In the genomic region with DNA sequence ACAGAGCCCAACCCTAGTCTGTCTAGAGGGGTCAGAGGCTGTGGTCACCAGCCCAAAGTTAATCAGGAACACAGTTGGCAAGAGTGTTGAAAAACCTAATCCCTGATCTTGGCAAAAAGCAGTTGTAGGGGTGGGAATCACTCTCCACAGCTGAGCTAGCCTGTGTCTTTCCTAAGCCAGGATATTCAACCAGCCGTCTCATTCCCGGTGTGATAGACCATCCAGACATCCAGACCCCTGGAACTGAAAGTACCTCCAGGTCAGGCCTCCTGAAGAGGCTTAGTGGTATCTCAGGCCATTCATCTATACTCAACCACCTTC, we compare ENCODE assay signal across 16 cellular contexts. TPM values are rescaled to one million over a fixed set of nuclear protein-coding genes. Genes with fewer than 3 reads are reported as not detected.
A peak's percentile ranks its signal among the peaks of the same experiment; 100 is the strongest.
DNase-seq lines count a peak whose midpoint lies in the region; TF ChIP-seq lines count a peak whose summit lies in the region.
"Had no signal": no experiment of that assay in that cellular context is flagged by ENCODE, and none has a peak within 500 bp of the region (broad histone marks: within the 10 kb centered on the region; RNA-seq: fewer than 3 reads in every experiment).

No MANE protein-coding gene starts in this region.

- WGBS in H9 (ENCODE audit: extremely low coverage, insufficient read length, low lambda C conversion rate) = no CpG with 5 or more reads among the region's 2 CpGs

- H3K23ac ChIP-seq in H9 (ENCODE audit: insufficient read length, low read depth, low read length) = no peak overlapping the region

- H3K27ac Mint-ChIP-seq in H9 = no peak overlapping the region
- peak overlapping the region in 1 of 5 experiments; percentile 62 for H3K27ac Mint-ChIP-seq in brain

- peak; percentile 4 for DNase-seq in GM13976 (ENCODE audit: low spot score)
- no peak for DNase-seq in H9
- peak; percentile 54 for DNase-seq in retina
- no peak for DNase-seq in mucosa of gallbladder (ENCODE audit: low spot score)
- no peak for DNase-seq in hippocampal formation (lab: John Stamatoyannopoulos, UW)
- no peak for DNase-seq in NK-92 (lab: John Stamatoyannopoulos, UW; ENCODE audit: unreplicated experiment)
- DNase-seq: DMS153, DMS79 treated with DMSO at 0.1 percent for 48 hours, HCEC 1CT had no signal

- peaks cover 22% of the 10 kb centered on the region for H3K23me2 ChIP-seq in H9 (ENCODE audit: insufficient read length, low read depth, low read length, poor library complexity, severe bottlenecking)

- H2BK15ac ChIP-seq in H9 (ENCODE audit: low read depth, low read length) = no peak overlapping the region

- H3K9me3 ChIP-seq in H9 (ENCODE audit: control insufficient read depth, low read depth, low read length) = no peaks in the 10 kb centered on the region
- H3K9me3 ChIP-seq: BE2C had no signal

- no peaks in the 10 kb centered on the region for H4K20me1 ChIP-seq in H9 (ENCODE audit: control insufficient read depth, insufficient read depth, insufficient read length)

- no peaks in the 10 kb centered on the region for H3K79me1 ChIP-seq in H9 (ENCODE audit: insufficient read depth, low read depth, low read length, poor library complexity, severe bottlenecking)

- no peak overlapping the region for H4K91ac ChIP-seq in H9 (ENCODE audit: insufficient read length, low read depth, low read length)

- no peak overlapping the region for H2AK5ac ChIP-seq in H9 (ENCODE audit: insufficient read length, low read length)

- no peak overlapping the region for H2BK5ac ChIP-seq in H9 (ENCODE audit: insufficient read length, low read length)

- H3K18ac ChIP-seq in H9 (ENCODE audit: insufficient read length, low read depth, low read length) = no peak overlapping the region

- no peaks in the 10 kb centered on the region for H3K4me1 ChIP-seq in H9 (ENCODE audit: insufficient read depth, low read length)

- no peak overlapping the region for H4K5ac ChIP-seq in H9 (ENCODE audit: insufficient read length, low read depth, low read length)

- H3K27me3 Mint-ChIP-seq in H9 (ENCODE audit: low read depth) (peaks cover 95% of the 10 kb centered on the region), brain (peaks cover 86% of the 10 kb centered on the region)

- no peak overlapping the region for H2BK20ac ChIP-seq in H9 (ENCODE audit: low read depth, low read length, poor library complexity, severe bottlenecking)

- peak overlapping the region; percentile 58 for H3K4me2 ChIP-seq in H9 (ENCODE audit: insufficient read depth, insufficient read length, low read length)

- H4K8ac ChIP-seq in H9 (replicated peaks; ENCODE audit: insufficient read length, low read depth, low read length) = no peak overlapping the region

- H3K14ac ChIP-seq in H9 (ENCODE audit: insufficient read depth, low read length) = no peak overlapping the region

- no peak for TF ChIP-seq CTCF in GM13976 (IDR thresholded peaks at IDR 0.05; ENCODE audit: borderline replicate concordance, control extremely low read depth, extremely low read depth, insufficient read depth, missing control alignments)
- TF ChIP-seq CTCF in H9 (conservative IDR thresholded peaks at IDR 0.05) = no peak
- no peak for TF ChIP-seq CTCF in brain (conservative IDR thresholded peaks at IDR 0.05)

- no peak overlapping the region for H3K9ac ChIP-seq in H9 (ENCODE audit: extremely low read depth, insufficient read length, low read length)

- H3T11ph ChIP-seq in H9 (ENCODE audit: low read length) = no peak overlapping the region

- H3K56ac ChIP-seq in H9 (ENCODE audit: insufficient read length, low read depth, low read length) = no peak overlapping the region

- H3K9me3 Mint-ChIP-seq in H9 (peaks cover 0 to 2% of the 10 kb centered on the region in 2 experiments; a peak in 2 of 5 replicates), brain (peaks cover 0 to 14% (median 0%) of the 10 kb centered on the region in 5 experiments)

- H2AFZ ChIP-seq in H9 (ENCODE audit: low read length) = no peak overlapping the region

- no peak overlapping the region for H3K27ac ChIP-seq in H9 (ENCODE audit: insufficient read length, low read depth, low read length)
- H3K27ac ChIP-seq: C4-2B had no signal

- no peak overlapping the region for H2BK120ac ChIP-seq in H9 (ENCODE audit: low read depth, low read length, poor library complexity, severe bottlenecking)

- in situ Hi-C loops in GM13976 (cut with MboI; ENCODE audit: low sequenced_read_pairs, unreplicated experiment) = no loop called here

- peaks cover 41 to 53% of the 10 kb centered on the region in 2 experiments for H3K4me1 Mint-ChIP-seq in H9
- H3K4me1 Mint-ChIP-seq in brain = peaks cover 46% of the 10 kb centered on the region

- H3K4me3 Mint-ChIP-seq in H9 (no peak overlapping the region; a peak in 1 of 5 replicates), brain (peak overlapping the region in 3 of 5 experiments; percentile 43 to 84 (median 77))
- H3K4me3 Mint-ChIP-seq: CD4-positive, alpha-beta memory T cell had no signal

- no peak overlapping the region for H3K4ac ChIP-seq in H9 (ENCODE audit: low read depth, low read length)

- H3K36me3 Mint-ChIP-seq in H9 (ENCODE audit: insufficient read depth in 1 of 3, low read depth in 3 of 3) (no peaks in the 10 kb centered on the region; a peak in 1 of 7 replicates), brain (peaks cover 5% of the 10 kb centered on the region)
- H3K36me3 Mint-ChIP-seq: CD4-positive, alpha-beta memory T cell had no signal

- peaks cover 53% of the 10 kb centered on the region for H3K27me3 ChIP-seq in H9 (ENCODE audit: insufficient read depth, low read length)

- no peak overlapping the region for H2BK12ac ChIP-seq in H9 (ENCODE audit: insufficient read length, low read depth, low read length)

- H3K79me2 ChIP-seq in H9 (ENCODE audit: insufficient read depth, low read length) = no peaks in the 10 kb centered on the region

RNA-seq across cellular contexts. Expression of gene LHX9, which starts 4.9 kb away (rescaled TPM):
- total RNA-seq in H9 (2021) (not detected in 2 replicates), mucosa of gallbladder (0.32 TPM)
- not detected for polyA plus RNA-seq in brain (ENCODE audit: insufficient read depth, low read depth, low replicate concordance)
- total RNA-seq: CD4-positive, alpha-beta memory T cell; H1 had no signal
- polyA plus RNA-seq: AG04450; CD4-positive, alpha-beta memory T cell; H1; IgD-negative memory B cell had no signal

RNA-seq across cellular contexts. Expression of gene C1orf53, which starts 19.6 kb away (rescaled TPM):
- total RNA-seq in H9 (2021) = 0.99 and 1.4 TPM in 2 replicates
- 2.3 TPM for polyA plus RNA-seq in brain (ENCODE audit: insufficient read depth, low read depth, low replicate concordance)
- total RNA-seq in mucosa of gallbladder = 6.4 TPM
- total RNA-seq: CD4-positive, alpha-beta memory T cell had no signal
- polyA plus RNA-seq: CD4-positive, alpha-beta memory T cell; IgD-negative memory B cell had no signal

Comparison
In these comparisons a context has a peak if more than half of its experiments do, and no peak if none do; other contexts are left out.
1. DNase-seq: peak in GM13976 (single experiment) and retina (single experiment); none in H9 (single experiment), mucosa of gallbladder (single experiment), hippocampal formation (0 of 2) and NK-92 (single experiment).
2. H3K4me3 Mint-ChIP-seq: peak in brain (3 of 5); none in H9 (0 of 2).